ENCODE assay signal across 20 cellular contexts in the genomic region with DNA sequence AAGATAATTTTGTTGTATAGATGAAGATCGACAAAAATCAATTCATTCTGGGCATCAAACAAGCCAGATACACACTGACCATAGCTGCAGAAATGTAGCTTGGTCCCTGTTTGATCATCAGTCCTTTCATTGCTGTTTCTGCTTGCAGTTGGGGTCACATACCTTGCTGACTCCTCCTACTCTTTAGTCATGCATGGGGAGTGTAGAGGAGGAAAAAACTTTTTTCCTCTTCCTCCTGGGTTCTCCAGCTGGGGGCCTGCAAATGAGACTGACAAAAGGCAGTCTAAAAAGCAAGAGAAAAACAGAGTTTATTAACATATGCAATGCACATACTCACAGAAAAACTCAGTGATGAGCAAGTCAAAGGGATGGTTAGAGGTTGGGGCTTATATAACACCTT.
DNase-seq lines count a peak whose midpoint lies in the region; ATAC-seq, FAIRE-seq and TF ChIP-seq lines count a peak whose summit lies in the region.
"Had no signal": no experiment of that assay in that cellular context is flagged by ENCODE, and none has a peak within 500 bp of the region (broad histone marks: within the 10 kb centered on the region; RNA-seq: fewer than 3 reads in every experiment).

No MANE protein-coding gene starts in this region.

- peak; percentile 57 for ATAC-seq in stimulated activated memory B cell treated with anti-CD40 and anti-IgM and Interleukin-4, amounts not matched to agents 10 μg/mL and 1 μg/mL and 100 μg/mL, for 72 hours

- H3K9me3 ChIP-seq in SU-DHL-6 (ENCODE audit: insufficient read depth, low read length) = no peaks in the 10 kb centered on the region
- H3K9me3 ChIP-seq in effector memory CD4-positive, alpha-beta T cell (ENCODE audit: control insufficient read depth, low read length) = no peaks in the 10 kb centered on the region

- peak overlapping the region; percentile 65 for H3K27ac Mint-ChIP-seq in stimulated activated memory B cell treated with anti-CD40 and anti-IgM and Interleukin-4, amounts not matched to agents 10 μg/mL and 1 μg/mL and 100 μg/mL, for 72 hours
- H3K27ac Mint-ChIP-seq: CD4-positive, CD25-positive, alpha-beta regulatory T cell had no signal

- H3K9me2 ChIP-seq in SU-DHL-6 (replicated peaks; ENCODE audit: insufficient read depth, low read length) = no peaks in the 10 kb centered on the region

- intact Hi-C loops in cardiac septum (cut with DNase I) = no loop called here

- H2AFZ ChIP-seq in SU-DHL-6 (ENCODE audit: low read depth, low read length, severe bottlenecking) = no peak overlapping the region
- H2AFZ ChIP-seq: GM23248 had no signal

- no peaks in the 10 kb centered on the region for H3K36me3 Mint-ChIP-seq in stimulated activated memory B cell treated with anti-CD40 and anti-IgM and Interleukin-4, amounts not matched to agents 10 μg/mL and 1 μg/mL and 100 μg/mL, for 72 hours
- H3K36me3 Mint-ChIP-seq: CD4-positive, CD25-positive, alpha-beta regulatory T cell had no signal

- no peak for FAIRE-seq in GM19239 (lab: Jason Lieb, UNC)

- no peak overlapping the region for H3K4me3 ChIP-seq in H7 (ENCODE audit: insufficient read depth, low read depth, low read length)
- no peak overlapping the region for H3K4me3 ChIP-seq in SU-DHL-6 (ENCODE audit: insufficient read depth, low read length, poor library complexity, severe bottlenecking)
- H3K4me3 ChIP-seq in effector memory CD4-positive, alpha-beta T cell (ENCODE audit: insufficient read depth, low read depth, low read length, poor library complexity, severe bottlenecking) = no peak overlapping the region
- H3K4me3 ChIP-seq: GM23248, SK-N-MC had no signal

- H3K4me1 Mint-ChIP-seq in stimulated activated memory B cell treated with anti-CD40 and anti-IgM and Interleukin-4, amounts not matched to agents 10 μg/mL and 1 μg/mL and 100 μg/mL, for 72 hours = peaks cover 51% of the 10 kb centered on the region
- H3K4me1 Mint-ChIP-seq: CD4-positive, CD25-positive, alpha-beta regulatory T cell had no signal

- no peak overlapping the region for H3K4me3 Mint-ChIP-seq in stimulated activated memory B cell treated with anti-CD40 and anti-IgM and Interleukin-4, amounts not matched to agents 10 μg/mL and 1 μg/mL and 100 μg/mL, for 72 hours
- H3K4me3 Mint-ChIP-seq: CD4-positive, CD25-positive, alpha-beta regulatory T cell had no signal

- H3K4me2 ChIP-seq in SU-DHL-6 (ENCODE audit: low read depth, low read length, poor library complexity, severe bottlenecking) = peak overlapping the region; percentile 59
- H3K4me2 ChIP-seq: KMS-11 had no signal

- H3K36me3 ChIP-seq in H7 (replicated peaks; ENCODE audit: control insufficient read depth, insufficient read depth, low read length) (no peaks in the 10 kb centered on the region), SU-DHL-6 (ENCODE audit: low read length) (no peaks in the 10 kb centered on the region)
- no peaks in the 10 kb centered on the region for H3K36me3 ChIP-seq in effector memory CD4-positive, alpha-beta T cell (ENCODE audit: control insufficient read depth, insufficient read depth, low read length)

- TF ChIP-seq CTCF in SU-DHL-6 (IDR thresholded peaks at IDR 0.05; ENCODE audit: insufficient read depth, low read length, poor library complexity, severe bottlenecking) = no peak

- H4K20me1 ChIP-seq in SU-DHL-6 (ENCODE audit: low read depth, low read length) = no peaks in the 10 kb centered on the region

- H3K27me3 Mint-ChIP-seq in stimulated activated memory B cell treated with anti-CD40 and anti-IgM and Interleukin-4, amounts not matched to agents 10 μg/mL and 1 μg/mL and 100 μg/mL, for 72 hours = no peaks in the 10 kb centered on the region

- DNase-seq in H7 (peak; percentile 63), kidney tubule cell (ENCODE audit: low spot score) (peak; percentile 57), GM19239 (ENCODE audit: insufficient read length, low spot score) (no peak), NCI-H2227 (lab: John Stamatoyannopoulos, UW; ENCODE audit: unreplicated experiment) (no peak), cardiac septum (ENCODE audit: low spot score) (no peak)
- no peak for DNase-seq in effector memory CD4-positive, alpha-beta T cell
- DNase-seq: ACHN; CD4-positive, CD25-positive, alpha-beta regulatory T cell; COR-L47; GF-D8; GM23248; NCI-H1417 treated with DMSO at 0.1 percent for 48 hours; NCI-H1930; NCI-H345; NCI-H526; SHP77 had no signal

- H3K27ac ChIP-seq in SU-DHL-6 (ENCODE audit: low read depth, low read length) = peak overlapping the region; percentile 45
- H3K27ac ChIP-seq in effector memory CD4-positive, alpha-beta T cell (ENCODE audit: insufficient read depth, low read length, poor library complexity, severe bottlenecking) = no peak overlapping the region
- H3K27ac ChIP-seq: GM23248, KMS-11, SK-N-MC had no signal

- H3K27me3 ChIP-seq in H7 (ENCODE audit: control insufficient read depth, insufficient read depth, low read length) = no peaks in the 10 kb centered on the region
- no peaks in the 10 kb centered on the region for H3K27me3 ChIP-seq in SU-DHL-6 (ENCODE audit: low read length)
- H3K27me3 ChIP-seq in effector memory CD4-positive, alpha-beta T cell (replicated peaks; ENCODE audit: control insufficient read depth, insufficient read depth, low read length, poor library complexity, severe bottlenecking) = no peaks in the 10 kb centered on the region

- H3K9ac ChIP-seq in SU-DHL-6 (ENCODE audit: low read length) = peak overlapping the region; percentile 14; the same call in 1 of the 2 replicates
- H3K9ac ChIP-seq: GM23248, KMS-11 had no signal

- H3K4me1 ChIP-seq in effector memory CD4-positive, alpha-beta T cell (ENCODE audit: control insufficient read depth, insufficient read depth, low read length, poor library complexity, severe bottlenecking) = no peaks in the 10 kb centered on the region

- no peaks in the 10 kb centered on the region for H3K79me2 ChIP-seq in SU-DHL-6 (ENCODE audit: insufficient read depth, low read length)

- 0 out of 2 replicates have a peak, but pooled peaks cover 6% of the 10 kb centered on the region for H3F3A ChIP-seq in SU-DHL-6 (ENCODE audit: insufficient read depth)

- H3K9me3 Mint-ChIP-seq in stimulated activated memory B cell treated with anti-CD40 and anti-IgM and Interleukin-4, amounts not matched to agents 10 μg/mL and 1 μg/mL and 100 μg/mL, for 72 hours = no peaks in the 10 kb centered on the region

Comparison
In these comparisons a context has a peak if more than half of its experiments do, and no peak if none do; other contexts are left out.
1. DNase-seq: peak in H7 (single experiment) and kidney tubule cell (single experiment); none in GM19239 (single experiment), NCI-H2227 (single experiment), effector memory CD4-positive, alpha-beta T cell (0 of 3) and cardiac septum (single experiment).